ENCODE assay signal across 19 cellular contexts in the genomic region with DNA sequence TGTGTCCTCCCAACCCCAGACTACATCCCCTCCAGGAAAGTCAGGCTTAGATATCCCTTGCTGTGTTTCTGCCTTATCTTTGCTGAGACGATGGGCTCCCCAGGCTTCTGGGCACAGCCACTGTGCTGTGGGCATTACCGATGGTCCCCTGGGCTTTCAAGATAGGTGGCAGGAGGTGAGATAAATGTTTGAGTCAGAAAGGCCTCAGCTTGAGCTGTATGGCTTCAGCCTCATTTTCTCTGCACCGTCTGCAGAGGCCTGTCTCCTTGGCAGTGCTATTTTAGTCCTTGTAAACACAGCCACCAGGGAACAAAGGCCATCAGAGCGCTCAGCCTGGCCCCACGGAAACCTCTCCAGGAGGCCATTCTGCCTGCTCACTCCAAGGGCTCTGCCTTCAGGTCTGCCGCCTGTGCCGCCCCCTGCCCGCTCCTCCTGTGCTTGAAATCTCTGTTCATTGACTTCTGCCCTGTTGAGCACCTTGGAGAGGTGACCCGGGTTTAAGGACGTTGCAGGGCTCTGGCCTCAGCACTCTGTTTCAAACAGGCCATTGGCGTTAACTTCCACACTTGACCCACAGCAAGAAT.
DNase-seq lines count a peak whose midpoint lies in the region; ATAC-seq and TF ChIP-seq lines count a peak whose summit lies in the region.
"Had no signal": no experiment of that assay in that cellular context is flagged by ENCODE, and none has a peak within 500 bp of the region (broad histone marks: within the 10 kb centered on the region; RNA-seq: fewer than 3 reads in every experiment).

No MANE protein-coding gene starts in this region.

- H2AFZ ChIP-seq in hepatocyte, result peak overlapping the region; percentile 9

- H3K4me1 ChIP-seq in hepatocyte (ENCODE audit: insufficient read depth) (peaks cover 11% of the 10 kb centered on the region), suprapubic skin (no peaks in the 10 kb centered on the region)
- H3K4me1 ChIP-seq in CD4-positive, alpha-beta memory T cell (ENCODE audit: insufficient read depth, low read length), result no peaks in the 10 kb centered on the region
- H3K4me1 ChIP-seq: HAP-1, SJCRH30 had no signal

- H3K36me3 ChIP-seq in hepatocyte (replicated peaks; ENCODE audit: insufficient read depth, low read depth), result no peaks in the 10 kb centered on the region
- no peaks in the 10 kb centered on the region for H3K36me3 ChIP-seq in suprapubic skin
- H3K36me3 ChIP-seq in MG63, result no peaks in the 10 kb centered on the region
- no peaks in the 10 kb centered on the region for H3K36me3 ChIP-seq in CD4-positive, alpha-beta memory T cell (ENCODE audit: insufficient read depth, low read length)
- H3K36me3 ChIP-seq: BLaER1 treated with 17β-estradiol and CSF1 and Interleukin-3, amounts not matched to agents 10 nM and 100 nM; HAP-1; SJCRH30 had no signal

- WGBS in hepatocyte (ENCODE audit: low lambda C conversion rate, missing lambda C conversion rate), result 61% methylated on average over 11 of the region's 11 CpGs
- WGBS in suprapubic skin, result 90% methylated on average over 11 of the region's 11 CpGs

- H3K79me2 ChIP-seq in hepatocyte, result no peaks in the 10 kb centered on the region

- TF ChIP-seq CTCF in hepatocyte (IDR thresholded peaks at IDR 0.05; ENCODE audit: poor library complexity) (no peak), suprapubic skin (IDR thresholded peaks at IDR 0.05) (no peak)

- no peaks in the 10 kb centered on the region for H3K36me3 Mint-ChIP-seq in activated CD8-positive, alpha-beta memory T cell treated with anti-CD3 and anti-CD28 coated beads, Interleukin-2, amount 10 ng/mL, durations not matched to agents 7 days and 5 days
- peaks cover 0 to 3% of the 10 kb centered on the region in 2 donors for H3K36me3 Mint-ChIP-seq in CD4-positive, alpha-beta memory T cell

- H3K9me3 Mint-ChIP-seq in activated CD8-positive, alpha-beta memory T cell treated with anti-CD3 and anti-CD28 coated beads, Interleukin-2, amount 10 ng/mL, durations not matched to agents 7 days and 5 days (ENCODE audit: low read depth), result peaks cover 8% of the 10 kb centered on the region
- H3K9me3 Mint-ChIP-seq in CD4-positive, alpha-beta memory T cell, result peaks cover 2 to 25% (median 23%) of the 10 kb centered on the region in 8 donors

- no peak for TF ChIP-seq EP300 in suprapubic skin (IDR thresholded peaks at IDR 0.05)

- no peak for TF ChIP-seq POLR2A in suprapubic skin (IDR thresholded peaks at IDR 0.05)

- H3K27ac ChIP-seq in hepatocyte (peak overlapping the region; percentile 73), suprapubic skin (peak overlapping the region; percentile 31)
- H3K27ac ChIP-seq in CD4-positive, alpha-beta memory T cell (ENCODE audit: low read depth, low read length), result no peak overlapping the region
- H3K27ac ChIP-seq: BLaER1 treated with 17β-estradiol and CSF1 and Interleukin-3, amounts not matched to agents 10 nM and 100 nM; RWPE1; SJCRH30 had no signal

- H3K27me3 ChIP-seq in hepatocyte, result no peaks in the 10 kb centered on the region
- no peaks in the 10 kb centered on the region for H3K27me3 ChIP-seq in suprapubic skin
- no peaks in the 10 kb centered on the region for H3K27me3 ChIP-seq in MG63
- H3K27me3 ChIP-seq in CD4-positive, alpha-beta memory T cell (ENCODE audit: insufficient read depth, low read length), result no peaks in the 10 kb centered on the region
- H3K27me3 ChIP-seq: BLaER1 treated with 17β-estradiol and CSF1 and Interleukin-3, amounts not matched to agents 10 nM and 100 nM; SJCRH30 had no signal

- peak; percentile 28 for DNase-seq in activated CD8-positive, alpha-beta memory T cell treated with anti-CD3 and anti-CD28 coated beads for 24 hours
- no peak for DNase-seq in activated CD8-positive, alpha-beta memory T cell treated with anti-CD3 and anti-CD28 coated beads, Interleukin-2, amount 10 ng/mL, durations not matched to agents 7 days and 5 days
- DNase-seq in NCI-H345 (lab: John Stamatoyannopoulos, UW), result peak; percentile 61
- DNase-seq in hepatocyte (ENCODE audit: low spot score), result peak; percentile 37
- DNase-seq in suprapubic skin (ENCODE audit: low spot score in 2 of 2), result no peak
- DNase-seq in MV-4-11 (lab: John Stamatoyannopoulos, UW), result no peak
- no peak for DNase-seq in MG63
- DNase-seq in CD4-positive, alpha-beta memory T cell, result no peak
- DNase-seq: COR-L47, DMS53, NCI-H1436, NCI-H2029 treated with DMSO at 0.1 percent for 48 hours, NCI-H774 had no signal

- peak overlapping the region; percentile 18 for H3K4me2 ChIP-seq in hepatocyte

- peaks cover 5% of the 10 kb centered on the region for H3K9me3 ChIP-seq in hepatocyte (ENCODE audit: low read depth)
- H3K9me3 ChIP-seq in suprapubic skin, result peaks cover 3% of the 10 kb centered on the region
- H3K9me3 ChIP-seq in MG63, result peaks cover 2% of the 10 kb centered on the region; the same call in 1 of the 2 replicates
- H3K9me3 ChIP-seq in CD4-positive, alpha-beta memory T cell (ENCODE audit: control insufficient read depth in 1 of 2, low read length in 2 of 2), result no peaks in the 10 kb centered on the region
- H3K9me3 ChIP-seq: HAP-1 had no signal

- H3K4me3 Mint-ChIP-seq in activated CD8-positive, alpha-beta memory T cell treated with anti-CD3 and anti-CD28 coated beads, Interleukin-2, amount 10 ng/mL, durations not matched to agents 7 days and 5 days, result no peak overlapping the region
- H3K4me3 Mint-ChIP-seq in CD4-positive, alpha-beta memory T cell, result no peak overlapping the region

- H3K4me1 Mint-ChIP-seq in activated CD8-positive, alpha-beta memory T cell treated with anti-CD3 and anti-CD28 coated beads, Interleukin-2, amount 10 ng/mL, durations not matched to agents 7 days and 5 days, result peaks cover 9% of the 10 kb centered on the region
- peaks cover 0 to 2% (median under 1%) of the 10 kb centered on the region in 4 donors for H3K4me1 Mint-ChIP-seq in CD4-positive, alpha-beta memory T cell

- H3K4me3 ChIP-seq in hepatocyte, result no peak overlapping the region
- H3K4me3 ChIP-seq in suprapubic skin, result no peak overlapping the region
- H3K4me3 ChIP-seq in MG63, result no peak overlapping the region
- H3K4me3 ChIP-seq in CD4-positive, alpha-beta memory T cell (ENCODE audit: low read length in 2 of 2), result no peak overlapping the region
- H3K4me3 ChIP-seq: BLaER1 treated with 17β-estradiol and CSF1 and Interleukin-3, amounts not matched to agents 10 nM and 100 nM; HAP-1; K562; SJCRH30 had no signal

- no peaks in the 10 kb centered on the region for H3K9me2 ChIP-seq in hepatocyte (replicated peaks; ENCODE audit: insufficient read depth)

- H4K20me1 ChIP-seq in hepatocyte (ENCODE audit: insufficient read depth, poor library complexity, severe bottlenecking), result no peaks in the 10 kb centered on the region

- ATAC-seq in activated CD8-positive, alpha-beta memory T cell treated with anti-CD3 and anti-CD28 coated beads, Interleukin-2, amount 10 ng/mL, durations not matched to agents 7 days and 5 days, result no peak
- ATAC-seq: K562, PC-3 had no signal

- H3K27me3 Mint-ChIP-seq in activated CD8-positive, alpha-beta memory T cell treated with anti-CD3 and anti-CD28 coated beads, Interleukin-2, amount 10 ng/mL, durations not matched to agents 7 days and 5 days, result peaks cover 2% of the 10 kb centered on the region
- peaks cover 4 to 5% of the 10 kb centered on the region in 2 donors for H3K27me3 Mint-ChIP-seq in CD4-positive, alpha-beta memory T cell

- no peak overlapping the region for H3K27ac Mint-ChIP-seq in activated CD8-positive, alpha-beta memory T cell treated with anti-CD3 and anti-CD28 coated beads, Interleukin-2, amount 10 ng/mL, durations not matched to agents 7 days and 5 days
- H3K27ac Mint-ChIP-seq in CD4-positive, alpha-beta memory T cell, result no peak overlapping the region

- intact Hi-C loops in CD4-positive, alpha-beta memory T cell (cut with micrococcal nuclease), result no loop called here

- POLR2A ChIA-PET in CD4-positive, alpha-beta memory T cell (lab: Charles Lee; ENCODE audit: partially characterized antibody), result no interaction called here

- CTCF ChIA-PET in activated CD8-positive, alpha-beta memory T cell treated with anti-CD3 and anti-CD28 coated beads, Interleukin-2, amount 10 ng/mL, durations not matched to agents 7 days and 5 days (lab: Charles Lee), result no interaction called here
- CTCF ChIA-PET in CD4-positive, alpha-beta memory T cell (lab: Charles Lee; ENCODE audit: partially characterized antibody), result no interaction called here

Comparison
In these comparisons a context has a peak if more than half of its experiments do, and no peak if none do; other contexts are left out.
1. DNase-seq: peak in activated CD8-positive, alpha-beta memory T cell treated with anti-CD3 and anti-CD28 coated beads for 24 hours (single experiment), NCI-H345 (single experiment) and hepatocyte (single experiment); none in activated CD8-positive, alpha-beta memory T cell treated with anti-CD3 and anti-CD28 coated beads, Interleukin-2, amount 10 ng/mL, durations not matched to agents 7 days and 5 days (single experiment), suprapubic skin (0 of 2), MV-4-11 (single experiment), MG63 (single experiment) and CD4-positive, alpha-beta memory T cell (0 of 5).